In the genomic region with DNA sequence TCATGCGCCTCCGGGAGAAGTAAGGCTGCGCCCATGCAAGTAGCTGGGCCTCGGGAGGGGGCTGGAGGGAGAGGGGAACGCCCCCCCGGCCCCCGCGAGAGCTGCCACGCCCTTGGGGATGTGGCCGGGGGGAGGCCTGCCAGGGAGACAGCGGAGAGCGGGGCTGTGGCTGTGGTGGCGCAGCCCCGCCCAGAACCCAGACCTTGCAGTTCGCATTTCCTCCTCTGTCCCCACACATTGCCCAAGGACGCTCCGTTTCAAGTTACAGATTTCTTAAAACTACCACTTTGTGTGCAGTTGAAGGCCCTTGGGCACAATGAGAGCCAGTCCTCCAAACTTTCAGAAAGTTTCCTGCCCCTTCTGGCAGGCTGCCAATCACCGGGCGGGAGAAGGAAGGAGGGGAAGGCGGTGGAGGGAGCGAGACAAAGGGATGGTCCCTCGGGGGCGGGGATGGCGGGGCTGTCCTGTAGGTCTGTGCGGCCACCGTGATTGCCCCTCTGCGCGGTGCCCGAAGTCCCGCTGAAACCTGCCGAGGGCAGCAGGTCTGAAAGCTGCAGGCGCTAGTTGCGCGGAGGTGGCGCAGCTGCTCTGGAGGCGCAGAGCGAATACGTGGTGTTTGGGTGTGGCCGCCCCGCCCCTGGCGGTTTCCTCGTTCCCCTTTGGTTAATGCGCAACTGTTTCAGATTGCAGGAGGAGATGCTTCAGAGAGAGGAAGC, we compare ENCODE assay signal across 1 cellular context.
TF ChIP-seq lines count a peak whose summit lies in the region.

No MANE protein-coding gene starts in this region.

TF ChIP-seq in neural cell, 6 proteins besides CTCF, POLR2A, EP300 and RAD21 (continued from another document):
- TF ChIP-seq, protein P1, sequence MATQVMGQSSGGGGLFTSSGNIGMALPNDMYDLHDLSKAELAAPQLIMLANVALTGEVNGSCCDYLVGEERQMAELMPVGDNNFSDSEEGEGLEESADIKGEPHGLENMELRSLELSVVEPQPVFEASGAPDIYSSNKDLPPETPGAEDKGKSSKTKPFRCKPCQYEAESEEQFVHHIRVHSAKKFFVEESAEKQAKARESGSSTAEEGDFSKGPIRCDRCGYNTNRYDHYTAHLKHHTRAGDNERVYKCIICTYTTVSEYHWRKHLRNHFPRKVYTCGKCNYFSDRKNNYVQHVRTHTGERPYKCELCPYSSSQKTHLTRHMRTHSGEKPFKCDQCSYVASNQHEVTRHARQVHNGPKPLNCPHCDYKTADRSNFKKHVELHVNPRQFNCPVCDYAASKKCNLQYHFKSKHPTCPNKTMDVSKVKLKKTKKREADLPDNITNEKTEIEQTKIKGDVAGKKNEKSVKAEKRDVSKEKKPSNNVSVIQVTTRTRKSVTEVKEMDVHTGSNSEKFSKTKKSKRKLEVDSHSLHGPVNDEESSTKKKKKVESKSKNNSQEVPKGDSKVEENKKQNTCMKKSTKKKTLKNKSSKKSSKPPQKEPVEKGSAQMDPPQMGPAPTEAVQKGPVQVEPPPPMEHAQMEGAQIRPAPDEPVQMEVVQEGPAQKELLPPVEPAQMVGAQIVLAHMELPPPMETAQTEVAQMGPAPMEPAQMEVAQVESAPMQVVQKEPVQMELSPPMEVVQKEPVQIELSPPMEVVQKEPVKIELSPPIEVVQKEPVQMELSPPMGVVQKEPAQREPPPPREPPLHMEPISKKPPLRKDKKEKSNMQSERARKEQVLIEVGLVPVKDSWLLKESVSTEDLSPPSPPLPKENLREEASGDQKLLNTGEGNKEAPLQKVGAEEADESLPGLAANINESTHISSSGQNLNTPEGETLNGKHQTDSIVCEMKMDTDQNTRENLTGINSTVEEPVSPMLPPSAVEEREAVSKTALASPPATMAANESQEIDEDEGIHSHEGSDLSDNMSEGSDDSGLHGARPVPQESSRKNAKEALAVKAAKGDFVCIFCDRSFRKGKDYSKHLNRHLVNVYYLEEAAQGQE (IDR thresholded peaks at IDR 0.05; ENCODE audit: borderline replicate concordance), result no peak
- TF ChIP-seq MXI1 (conservative IDR thresholded peaks at IDR 0.05; ENCODE audit: poor library complexity, severe bottlenecking), result peak; percentile 23
- TF ChIP-seq POLR2AphosphoS5 (IDR thresholded peaks at IDR 0.05), result no peak
- TF ChIP-seq TAF1 (IDR thresholded peaks at IDR 0.05; ENCODE audit: low read depth), result peak; percentile 4
- TF ChIP-seq SMC3 (conservative IDR thresholded peaks at IDR 0.05; ENCODE audit: poor library complexity), result no peak
